ENCODE assay signal across 21 cellular contexts in genomic region chr1:62159940-62160348, GRCh38. TPM values are rescaled to one million over a fixed set of nuclear protein-coding genes. Genes with fewer than 3 reads are reported as not detected.
DNase-seq lines count a peak whose midpoint lies in the region; ATAC-seq and TF ChIP-seq lines count a peak whose summit lies in the region.
"Had no signal": no experiment of that assay in that cellular context is flagged by ENCODE, and none has a peak within 500 bp of the region (broad histone marks: within the 10 kb centered on the region; RNA-seq: fewer than 3 reads in every experiment).

No MANE protein-coding gene starts in this region.

- H4K8ac ChIP-seq in trophoblast cell (ENCODE audit: low read depth, low read length), result no peak overlapping the region

- no peaks in the 10 kb centered on the region for H3K79me1 ChIP-seq in trophoblast cell (ENCODE audit: low read length)

- peak; percentile 85 for ATAC-seq in GM18907 (IDR thresholded peaks at IDR 0.05; ENCODE audit: unreplicated experiment)
- ATAC-seq in GM21576 (IDR thresholded peaks at IDR 0.05; ENCODE audit: unreplicated experiment), result peak; percentile 72
- ATAC-seq in HG03175 (IDR thresholded peaks at IDR 0.05; ENCODE audit: unreplicated experiment), result peak; percentile 87
- ATAC-seq in HG03521 (IDR thresholded peaks at IDR 0.05; ENCODE audit: unreplicated experiment), result no peak
- no peak for ATAC-seq in right lobe of liver
- ATAC-seq: effector memory CD8-positive, alpha-beta T cell; T-cell had no signal

- no CpG with 5 or more reads among the region's 6 CpGs for WGBS in trophoblast cell (ENCODE audit: extremely low coverage, insufficient coverage, insufficient read length)
- 61% methylated on average over 2 of the region's 6 CpGs for WGBS in right lobe of liver (ENCODE audit: insufficient coverage, low coverage, low lambda C conversion rate, missing lambda C conversion rate)

- no peak for TF ChIP-seq CTCF in right lobe of liver (IDR thresholded peaks at IDR 0.05)

- H3K23ac ChIP-seq in trophoblast cell (ENCODE audit: low read length), result no peak overlapping the region

- no peak for TF ChIP-seq POLR2A in right lobe of liver (IDR thresholded peaks at IDR 0.05)

- no peak overlapping the region for H2BK120ac ChIP-seq in trophoblast cell (ENCODE audit: insufficient read depth, low read length, poor library complexity)

- no peak overlapping the region for H3K9ac ChIP-seq in trophoblast cell (ENCODE audit: low read length)

- no peak overlapping the region for H4K91ac ChIP-seq in trophoblast cell (ENCODE audit: low read depth, low read length)

- H3K79me2 ChIP-seq in trophoblast cell (ENCODE audit: control insufficient read depth, insufficient read depth, low read length, poor library complexity), result no peaks in the 10 kb centered on the region

- H2BK5ac ChIP-seq in trophoblast cell (ENCODE audit: low read depth, low read length, poor library complexity), result no peak overlapping the region

- H3K27me3 ChIP-seq in trophoblast cell (ENCODE audit: insufficient read depth, low read length) (no peaks in the 10 kb centered on the region), right lobe of liver (no peaks in the 10 kb centered on the region)
- H3K27me3 ChIP-seq: cardiac muscle cell, tibial nerve had no signal

- intact Hi-C loops in right lobe of liver (cut with DNase I), result no loop called here

- H3K36me3 ChIP-seq in trophoblast cell (ENCODE audit: control insufficient read depth in 1 of 2, insufficient read depth in 2 of 2, low read length in 2 of 2) (peaks cover 8 to 11% of the 10 kb centered on the region in 2 experiments), right lobe of liver (peaks cover 0 to 5% (median 2%) of the 10 kb centered on the region in 4 donors)
- H3K36me3 ChIP-seq: cardiac muscle cell, tibial nerve had no signal

- no peak overlapping the region for H3K14ac ChIP-seq in trophoblast cell (ENCODE audit: low read length)

- H3K9me3 ChIP-seq in trophoblast cell (ENCODE audit: insufficient read depth, low read depth, low read length), result no peaks in the 10 kb centered on the region
- H3K9me3 ChIP-seq in right lobe of liver, result no peaks in the 10 kb centered on the region
- H3K9me3 ChIP-seq: tibial nerve had no signal

- no peak overlapping the region for H3K4ac ChIP-seq in trophoblast cell (ENCODE audit: low read depth, low read length)

- DNase-seq in trophoblast cell (no peak), COR-L47 (lab: John Stamatoyannopoulos, UW) (no peak), right lobe of liver (no peak)
- DNase-seq: DMS79 treated with DMSO at 0.1 percent for 48 hours; effector memory CD8-positive, alpha-beta T cell; Karpas-422; NCI-H1694 treated with DMSO at 0.1 percent for 48 hours; NCI-H69; nephron progenitor cell; retina; stimulated activated CD4-positive, alpha-beta T cell treated with anti-CD3 and anti-CD28 coated beads, Interleukin-1b, Interleukin-23, amount 100 ng/mL, for 48 hours; T-cell had no signal

- H3K4me2 ChIP-seq in trophoblast cell (ENCODE audit: low read length), result peak overlapping the region; percentile 9

- no peak overlapping the region for H2AK5ac ChIP-seq in trophoblast cell (ENCODE audit: low read length)

- H3K4me1 ChIP-seq in trophoblast cell (ENCODE audit: control insufficient read depth in 1 of 2, insufficient read depth in 2 of 2, low read length in 2 of 2) (no peaks in the 10 kb centered on the region), right lobe of liver (no peaks in the 10 kb centered on the region)
- H3K4me1 ChIP-seq: tibial nerve had no signal

- H3K4me3 ChIP-seq in trophoblast cell (ENCODE audit: low read depth, low read length), result no peak overlapping the region
- no peak overlapping the region for H3K4me3 ChIP-seq in right lobe of liver
- H3K4me3 ChIP-seq: cardiac muscle cell, lung, tibial nerve had no signal

- H4K12ac ChIP-seq in trophoblast cell (ENCODE audit: low read depth, low read length), result no peak overlapping the region

- H3K18ac ChIP-seq in trophoblast cell (ENCODE audit: low read length), result no peak overlapping the region

- H3K27ac ChIP-seq in trophoblast cell (ENCODE audit: low read depth, low read length) (no peak overlapping the region), right lobe of liver (no peak overlapping the region)
- H3K27ac ChIP-seq: cardiac muscle cell, HL-60, tibial nerve had no signal

- H2BK12ac ChIP-seq in trophoblast cell (ENCODE audit: low read length), result no peak overlapping the region

- no peak overlapping the region for H2AFZ ChIP-seq in trophoblast cell (ENCODE audit: insufficient read depth, low read length, poor library complexity)

RNA-seq across cellular contexts. Expression of gene L1TD1, which starts 34.7 kb away (rescaled TPM):
- 65.5 and 65.9 TPM in 2 replicates for polyA plus RNA-seq in trophoblast cell (2013)
- under 1 TPM in 1 of 6 experiments, not detected in 5; 0.04 TPM for total RNA-seq in right lobe of liver
- total RNA-seq: H4 had no signal
- polyA plus RNA-seq: cardiac muscle cell had no signal

Comparison
In these comparisons a context has a peak if more than half of its experiments do, and no peak if none do; other contexts are left out.
1. ATAC-seq: peak in GM18907 (single experiment), GM21576 (single experiment) and HG03175 (single experiment); none in HG03521 (single experiment) and right lobe of liver (0 of 4).